Comparison of ENCODE assay signal across 27 cellular contexts in the genomic region with DNA sequence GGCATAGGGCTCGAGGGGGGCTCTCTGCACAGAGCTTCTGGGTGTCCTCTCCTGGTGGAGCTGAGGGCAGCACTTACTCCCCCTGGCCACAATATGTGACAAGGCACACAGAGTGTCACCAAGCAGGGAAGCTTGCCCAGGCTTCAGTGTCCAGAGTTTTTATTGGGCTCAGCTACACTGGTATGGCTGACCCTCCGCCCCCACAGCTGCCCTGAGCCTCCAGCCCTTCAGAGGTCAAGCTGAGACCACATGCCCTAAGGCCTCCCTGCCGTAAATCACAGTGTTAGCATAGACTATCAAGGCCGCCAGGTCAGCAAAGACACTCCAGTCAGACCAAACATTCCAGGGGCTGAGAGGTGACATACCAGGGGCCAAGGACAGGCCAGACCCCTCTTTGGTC.
"Had no signal": no experiment of that assay in that cellular context is flagged by ENCODE, and none has a peak within 500 bp of the region (broad histone marks: within the 10 kb centered on the region; RNA-seq: fewer than 3 reads in every experiment).

No MANE protein-coding gene starts in this region.

- H3K36me3 ChIP-seq: Peyer's patch, SJSA1 had no signal

- ATAC-seq: activated CD4-positive, CD25-positive, alpha-beta regulatory T cell treated with anti-CD3 and anti-CD28 coated beads, Interleukin-2, amount 50 U/mL, for 24 hours; activated CD8-positive, alpha-beta T cell treated with anti-CD3 and anti-CD28 coated beads, Interleukin-2, amount 10 ng/mL, durations not matched to agents 7 days and 5 days; activated naive CD4-positive, alpha-beta T cell treated with anti-CD3 and anti-CD28 coated beads, Interleukin-2, amount 50 U/mL, for 72 hours; activated naive CD8-positive, alpha-beta T cell treated with anti-CD3 and anti-CD28 coated beads, Interleukin-2, amount 50 U/mL, for 24 hours; activated T-cell treated with anti-CD3 and anti-CD28 coated beads, Interleukin-2, amount 50 U/mL, for 72 hours; body of pancreas; SK-N-SH treated with all-trans-retinoic acid at 6 μM for 48 hours had no signal

- H3K9me3 Mint-ChIP-seq: central memory CD8-positive, alpha-beta T cell had no signal

- H3K4me2 ChIP-seq: KMS-11 had no signal

- H3K9me3 ChIP-seq: ascending aorta, body of pancreas, Peyer's patch, SJSA1 had no signal

- H3K27ac Mint-ChIP-seq: activated CD8-positive, alpha-beta T cell treated with anti-CD3 and anti-CD28 coated beads, Interleukin-2, amount 10 ng/mL, durations not matched to agents 7 days and 5 days; activated naive CD4-positive, alpha-beta T cell treated with anti-CD3 and anti-CD28 coated beads, Interleukin-2, amount 50 U/mL, for 72 hours; activated naive CD8-positive, alpha-beta T cell treated with anti-CD3 and anti-CD28 coated beads, Interleukin-2, amount 50 U/mL, for 24 hours; activated T-cell treated with anti-CD3 and anti-CD28 coated beads, Interleukin-2, amount 50 U/mL, for 72 hours; activated T-helper 2 cell treated with anti-CD3 and anti-CD28 coated beads, Interferon-gamma antibody, Interleukin-2, Interleukin-4, amounts not matched to agents 10 μg/mL and 5 μg/mL and 100 μg/mL, durations not matched to agents 14 hours and 24 hours and 36 hours; T-helper 1 cell treated with Interleukin-12 subunit alpha and Interleukin-12 subunit beta and Interleukin-4 antibody, amounts not matched to agents 30 μg/mL and 1 μg/mL, for 36 hours had no signal

- DNase-seq: activated CD4-positive, alpha-beta T cell treated with anti-CD3 and anti-CD28 coated beads for 4 hours; activated CD4-positive, alpha-beta T cell treated with anti-CD3 and anti-CD28 coated beads, Interleukin-2, amount 50 U/mL, for 4 hours; activated CD8-positive, alpha-beta T cell treated with anti-CD3 and anti-CD28 coated beads, Interleukin-2, amount 10 ng/mL, durations not matched to agents 7 days and 5 days; activated naive CD4-positive, alpha-beta T cell treated with Interleukin-2 at 50 U/mL for 16 hours; activated naive CD8-positive, alpha-beta T cell treated with anti-CD3 and anti-CD28 coated beads, Interleukin-2, amount 50 U/mL, for 24 hours; activated T-cell treated with anti-CD3 and anti-CD28 coated beads, Interleukin-2, amount 50 U/mL, for 72 hours; amniotic stem cell; body of pancreas; NCI-H1105 treated with DMSO at 0.1 percent for 48 hours; NCI-H1436 treated with DMSO at 0.1 percent for 48 hours; NCI-H187; NCI-H2081; NCI-H446; NCI-H524; Peyer's patch; SHP77; SW 1271 had no signal

- H3K27me3 ChIP-seq: ascending aorta, body of pancreas, Peyer's patch, SJSA1 had no signal

- H3K4me1 Mint-ChIP-seq: activated naive CD8-positive, alpha-beta T cell treated with anti-CD3 and anti-CD28 coated beads, Interleukin-2, amount 50 U/mL, for 24 hours; central memory CD8-positive, alpha-beta T cell had no signal

- H3K4me3 ChIP-seq: ascending aorta, body of pancreas, Peyer's patch, SJSA1 had no signal

- H3K27ac ChIP-seq: ascending aorta, body of pancreas, KMS-11, Peyer's patch, SJSA1 had no signal

- FAIRE-seq: bronchial epithelial cell had no signal

- H3K9ac ChIP-seq: KMS-11 had no signal

- H3K27me3 Mint-ChIP-seq: central memory CD8-positive, alpha-beta T cell had no signal

- H3K4me1 ChIP-seq: ascending aorta, body of pancreas, Peyer's patch, SJSA1 had no signal

- H3K4me3 Mint-ChIP-seq: activated CD8-positive, alpha-beta T cell treated with anti-CD3 and anti-CD28 coated beads, Interleukin-2, amount 10 ng/mL, durations not matched to agents 7 days and 5 days; activated naive CD8-positive, alpha-beta T cell treated with anti-CD3 and anti-CD28 coated beads, Interleukin-2, amount 50 U/mL, for 24 hours; activated T-cell treated with anti-CD3 and anti-CD28 coated beads, Interleukin-2, amount 50 U/mL, for 72 hours; central memory CD8-positive, alpha-beta T cell; T-helper 1 cell treated with Interleukin-12 subunit alpha and Interleukin-12 subunit beta and Interleukin-4 antibody, amounts not matched to agents 30 μg/mL and 1 μg/mL, for 36 hours had no signal
